In the genomic region with DNA sequence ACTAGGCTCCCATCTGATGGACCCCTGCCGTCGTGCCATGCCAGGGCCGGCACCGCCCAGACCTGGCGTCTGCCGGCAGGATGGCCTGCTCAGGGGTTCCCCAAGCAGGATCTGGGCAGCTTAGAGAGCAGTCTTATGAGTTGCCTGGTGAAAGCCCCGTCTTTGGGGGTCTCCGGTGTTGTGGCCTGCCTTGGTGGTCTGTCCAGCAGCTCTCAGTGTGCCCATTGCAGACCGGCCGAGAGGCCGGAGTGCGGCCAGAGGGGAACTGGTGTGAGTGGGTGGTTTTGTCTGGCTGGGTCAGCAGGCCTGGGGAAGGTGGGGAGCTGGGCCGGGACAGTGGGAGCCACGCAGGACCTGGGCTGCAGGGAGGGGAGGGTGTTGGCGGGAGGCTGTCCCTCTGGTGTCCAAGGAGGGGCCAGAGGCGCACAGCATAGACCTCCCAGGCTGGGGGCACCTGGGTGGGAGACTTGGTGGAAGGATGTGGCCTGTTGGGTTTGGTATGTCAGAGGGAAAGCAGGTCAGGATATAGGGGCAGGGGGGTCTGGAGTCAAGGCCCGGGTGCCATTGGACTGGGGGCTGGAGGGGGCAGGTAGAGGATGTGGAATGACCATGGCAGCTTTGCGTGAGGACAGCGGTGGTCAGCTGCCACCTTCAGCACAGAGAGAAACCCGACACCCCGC, we compare ENCODE assay signal across 8 cellular contexts. TPM values are rescaled to one million over a fixed set of nuclear protein-coding genes. Genes with fewer than 3 reads are reported as not detected.
DNase-seq lines count a peak whose midpoint lies in the region; ATAC-seq, FAIRE-seq and TF ChIP-seq lines count a peak whose summit lies in the region.

No MANE protein-coding gene starts in this region.

- H3K4me1 ChIP-seq in BE2C = peaks cover 27% of the 10 kb centered on the region
- H3K4me1 ChIP-seq in pancreas = peaks cover 0 to 3% (median 0%) of the 10 kb centered on the region in 3 donors

- H3K36me3 ChIP-seq in BE2C (no peaks in the 10 kb centered on the region), pancreas (no peaks in the 10 kb centered on the region)

- intact Hi-C loops in pancreas (cut with DNase I) = no loop called here

- H3K4me3 ChIP-seq in BE2C (ENCODE audit: low read depth, low read length) (peak overlapping the region; percentile 43), foreskin fibroblast (ENCODE audit: low read depth in 1 of 2, low read length in 2 of 2) (peak overlapping the region; percentile 46 to 54), pancreas (peak overlapping the region in 3 of 4 donors; percentile 38 to 65 (median 59))

- DNase-seq in BE2C (no peak), foreskin fibroblast (no peak), pancreas (peak in 3 of 6 donors; percentile 45 to 77 (median 53)), T-helper 9 cell (no peak), NCI-H2107 treated with DMSO at 0.1 percent for 48 hours (lab: John Stamatoyannopoulos, UW; ENCODE audit: unreplicated experiment) (no peak)

- TF ChIP-seq CTCF in BE2C (IDR thresholded peaks at IDR 0.05; ENCODE audit: low read depth, low read length) (no peak), foreskin fibroblast (IDR thresholded peaks at IDR 0.05; ENCODE audit: low read depth, low read length) (no peak), pancreas (IDR thresholded peaks at IDR 0.05) (no peak)

- no peak for FAIRE-seq in pancreas (lab: Jason Lieb, UNC)

- ATAC-seq in SK-N-SH treated with all-trans-retinoic acid at 6 μM for 48 hours (peak; percentile 13; the same call in 2 of the 3 replicates), pancreas (no peak), GM21737 (IDR thresholded peaks at IDR 0.05; ENCODE audit: unreplicated experiment) (no peak), HG03045 (IDR thresholded peaks at IDR 0.05; ENCODE audit: unreplicated experiment) (no peak)

- 63 to 65% methylated on average over 21 of the region's 21 CpGs for WGBS in pancreas, 2 donors

- no peaks in the 10 kb centered on the region for H3K9me3 ChIP-seq in BE2C
- H3K9me3 ChIP-seq in pancreas = no peaks in the 10 kb centered on the region

- H3K27ac ChIP-seq in pancreas = no peak overlapping the region

- peaks cover 3% of the 10 kb centered on the region; the same call in 1 of the 2 replicates for H3K27me3 ChIP-seq in BE2C
- no peaks in the 10 kb centered on the region for H3K27me3 ChIP-seq in pancreas

TF ChIP-seq in SK-N-SH treated with all-trans-retinoic acid at 6 μM for 48 hours, 23 proteins besides CTCF, POLR2A, EP300 and RAD21:
- no peak for TF ChIP-seq TOX (CRISPR knock-in tag; IDR thresholded peaks at IDR 0.05; ENCODE audit: borderline replicate concordance)
- no peak for TF ChIP-seq PPARA (CRISPR knock-in tag; IDR thresholded peaks at IDR 0.05; ENCODE audit: borderline replicate concordance)
- no peak for TF ChIP-seq ZC3H10 (CRISPR knock-in tag; IDR thresholded peaks at IDR 0.05)
- no peak for TF ChIP-seq ZNF70 (CRISPR knock-in tag; IDR thresholded peaks at IDR 0.05)
- TF ChIP-seq, protein P1, sequence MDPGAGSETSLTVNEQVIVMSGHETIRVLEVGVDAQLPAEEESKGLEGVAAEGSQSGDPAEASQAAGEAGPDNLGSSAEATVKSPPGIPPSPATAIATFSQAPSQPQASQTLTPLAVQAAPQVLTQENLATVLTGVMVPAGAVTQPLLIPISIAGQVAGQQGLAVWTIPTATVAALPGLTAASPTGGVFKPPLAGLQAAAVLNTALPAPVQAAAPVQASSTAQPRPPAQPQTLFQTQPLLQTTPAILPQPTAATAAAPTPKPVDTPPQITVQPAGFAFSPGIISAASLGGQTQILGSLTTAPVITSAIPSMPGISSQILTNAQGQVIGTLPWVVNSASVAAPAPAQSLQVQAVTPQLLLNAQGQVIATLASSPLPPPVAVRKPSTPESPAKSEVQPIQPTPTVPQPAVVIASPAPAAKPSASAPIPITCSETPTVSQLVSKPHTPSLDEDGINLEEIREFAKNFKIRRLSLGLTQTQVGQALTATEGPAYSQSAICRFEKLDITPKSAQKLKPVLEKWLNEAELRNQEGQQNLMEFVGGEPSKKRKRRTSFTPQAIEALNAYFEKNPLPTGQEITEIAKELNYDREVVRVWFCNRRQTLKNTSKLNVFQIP (CRISPR knock-in tag; IDR thresholded peaks at IDR 0.05; ENCODE audit: borderline replicate concordance, low read depth) = no peak
- TF ChIP-seq, protein P2, sequence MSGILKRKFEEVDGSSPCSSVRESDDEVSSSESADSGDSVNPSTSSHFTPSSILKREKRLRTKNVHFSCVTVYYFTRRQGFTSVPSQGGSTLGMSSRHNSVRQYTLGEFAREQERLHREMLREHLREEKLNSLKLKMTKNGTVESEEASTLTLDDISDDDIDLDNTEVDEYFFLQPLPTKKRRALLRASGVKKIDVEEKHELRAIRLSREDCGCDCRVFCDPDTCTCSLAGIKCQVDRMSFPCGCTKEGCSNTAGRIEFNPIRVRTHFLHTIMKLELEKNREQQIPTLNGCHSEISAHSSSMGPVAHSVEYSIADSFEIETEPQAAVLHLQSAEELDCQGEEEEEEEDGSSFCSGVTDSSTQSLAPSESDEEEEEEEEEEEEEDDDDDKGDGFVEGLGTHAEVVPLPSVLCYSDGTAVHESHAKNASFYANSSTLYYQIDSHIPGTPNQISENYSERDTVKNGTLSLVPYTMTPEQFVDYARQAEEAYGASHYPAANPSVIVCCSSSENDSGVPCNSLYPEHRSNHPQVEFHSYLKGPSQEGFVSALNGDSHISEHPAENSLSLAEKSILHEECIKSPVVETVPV (CRISPR knock-in tag; IDR thresholded peaks at IDR 0.05) = no peak
- TF ChIP-seq, protein P3, sequence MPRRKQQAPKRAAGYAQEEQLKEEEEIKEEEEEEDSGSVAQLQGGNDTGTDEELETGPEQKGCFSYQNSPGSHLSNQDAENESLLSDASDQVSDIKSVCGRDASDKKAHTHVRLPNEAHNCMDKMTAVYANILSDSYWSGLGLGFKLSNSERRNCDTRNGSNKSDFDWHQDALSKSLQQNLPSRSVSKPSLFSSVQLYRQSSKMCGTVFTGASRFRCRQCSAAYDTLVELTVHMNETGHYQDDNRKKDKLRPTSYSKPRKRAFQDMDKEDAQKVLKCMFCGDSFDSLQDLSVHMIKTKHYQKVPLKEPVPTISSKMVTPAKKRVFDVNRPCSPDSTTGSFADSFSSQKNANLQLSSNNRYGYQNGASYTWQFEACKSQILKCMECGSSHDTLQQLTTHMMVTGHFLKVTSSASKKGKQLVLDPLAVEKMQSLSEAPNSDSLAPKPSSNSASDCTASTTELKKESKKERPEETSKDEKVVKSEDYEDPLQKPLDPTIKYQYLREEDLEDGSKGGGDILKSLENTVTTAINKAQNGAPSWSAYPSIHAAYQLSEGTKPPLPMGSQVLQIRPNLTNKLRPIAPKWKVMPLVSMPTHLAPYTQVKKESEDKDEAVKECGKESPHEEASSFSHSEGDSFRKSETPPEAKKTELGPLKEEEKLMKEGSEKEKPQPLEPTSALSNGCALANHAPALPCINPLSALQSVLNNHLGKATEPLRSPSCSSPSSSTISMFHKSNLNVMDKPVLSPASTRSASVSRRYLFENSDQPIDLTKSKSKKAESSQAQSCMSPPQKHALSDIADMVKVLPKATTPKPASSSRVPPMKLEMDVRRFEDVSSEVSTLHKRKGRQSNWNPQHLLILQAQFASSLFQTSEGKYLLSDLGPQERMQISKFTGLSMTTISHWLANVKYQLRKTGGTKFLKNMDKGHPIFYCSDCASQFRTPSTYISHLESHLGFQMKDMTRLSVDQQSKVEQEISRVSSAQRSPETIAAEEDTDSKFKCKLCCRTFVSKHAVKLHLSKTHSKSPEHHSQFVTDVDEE (CRISPR knock-in tag; IDR thresholded peaks at IDR 0.05) = no peak
- TF ChIP-seq ZFP30 (CRISPR knock-in tag; IDR thresholded peaks at IDR 0.05) = no peak
- TF ChIP-seq ESRRG (CRISPR knock-in tag; IDR thresholded peaks at IDR 0.05) = no peak
- TF ChIP-seq, protein P4, sequence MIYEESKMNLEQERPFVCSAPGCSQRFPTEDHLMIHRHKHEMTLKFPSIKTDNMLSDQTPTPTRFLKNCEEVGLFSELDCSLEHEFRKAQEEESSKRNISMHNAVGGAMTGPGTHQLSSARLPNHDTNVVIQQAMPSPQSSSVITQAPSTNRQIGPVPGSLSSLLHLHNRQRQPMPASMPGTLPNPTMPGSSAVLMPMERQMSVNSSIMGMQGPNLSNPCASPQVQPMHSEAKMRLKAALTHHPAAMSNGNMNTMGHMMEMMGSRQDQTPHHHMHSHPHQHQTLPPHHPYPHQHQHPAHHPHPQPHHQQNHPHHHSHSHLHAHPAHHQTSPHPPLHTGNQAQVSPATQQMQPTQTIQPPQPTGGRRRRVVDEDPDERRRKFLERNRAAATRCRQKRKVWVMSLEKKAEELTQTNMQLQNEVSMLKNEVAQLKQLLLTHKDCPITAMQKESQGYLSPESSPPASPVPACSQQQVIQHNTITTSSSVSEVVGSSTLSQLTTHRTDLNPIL (CRISPR knock-in tag; IDR thresholded peaks at IDR 0.05; ENCODE audit: low read depth) = no peak
- no peak for TF ChIP-seq OSR1 (CRISPR knock-in tag; IDR thresholded peaks at IDR 0.05)
- TF ChIP-seq TCF4 (CRISPR knock-in tag; IDR thresholded peaks at IDR 0.05; ENCODE audit: borderline replicate concordance) = no peak

RNA-seq across cellular contexts. Expression of a gene that starts 16.5 kb away (rescaled TPM):
- 46.0 TPM for polyA plus RNA-seq in BE2C (2012; ENCODE audit: insufficient read depth, insufficient read length, low read depth)
- 10 to 100 TPM; 11.7 to 37.6 (median 16.3) TPM for total RNA-seq in pancreas
- 10 to 100 TPM; 23.2 to 27.5 TPM for polyA plus RNA-seq in pancreas
